10 cellular contexts compared by ENCODE assay signal in genomic region chr5:38467353-38468040, GRCh38.
DNase-seq lines count a peak whose midpoint lies in the region; ATAC-seq and TF ChIP-seq lines count a peak whose summit lies in the region.
"Had no signal": no experiment of that assay in that cellular context is flagged by ENCODE, and none has a peak within 500 bp of the region (broad histone marks: within the 10 kb centered on the region; RNA-seq: fewer than 3 reads in every experiment).

No MANE protein-coding gene starts in this region.

- H3K9me3 ChIP-seq in SJCRH30 (replicated peaks) = no peaks in the 10 kb centered on the region

- no peaks in the 10 kb centered on the region for H3K36me3 Mint-ChIP-seq in type B pancreatic cell

- TF ChIP-seq CTCF in AG10803 (conservative IDR thresholded peaks at IDR 0.05; ENCODE audit: low read length) (no peak), astrocyte of the spinal cord (IDR thresholded peaks at IDR 0.05; ENCODE audit: low read depth, low read length) (no peak), type B pancreatic cell (conservative IDR thresholded peaks at IDR 0.05) (no peak)

- no peak overlapping the region for H3K27ac ChIP-seq in SJCRH30

- peak; percentile 55 for DNase-seq in AG10803 (ENCODE audit: low read depth)
- peak; percentile 53 for DNase-seq in astrocyte of the spinal cord (ENCODE audit: low read depth, low spot score)
- peak; percentile 48 for DNase-seq in hepatic stellate cell (ENCODE audit: low spot score)
- peak; percentile 89 for DNase-seq in posterior vena cava (ENCODE audit: low spot score)
- no peak for DNase-seq in type B pancreatic cell (ENCODE audit: extremely low spot score, unreplicated experiment)
- DNase-seq in activated naive CD4-positive, alpha-beta T cell (lab: John Stamatoyannopoulos, UW) = no peak
- DNase-seq in SJCRH30 = no peak
- DNase-seq: activated naive CD8-positive, alpha-beta T cell treated with anti-CD3 and anti-CD28 coated beads, Interleukin-2, amount 50 U/mL, for 24 hours; NCI-H1694 had no signal

- peaks cover 26% of the 10 kb centered on the region for H3K4me1 ChIP-seq in SJCRH30

- peaks cover 13% of the 10 kb centered on the region for H3K4me1 Mint-ChIP-seq in type B pancreatic cell (ENCODE audit: unreplicated experiment)
- H3K4me1 Mint-ChIP-seq: activated naive CD8-positive, alpha-beta T cell treated with anti-CD3 and anti-CD28 coated beads, Interleukin-2, amount 50 U/mL, for 24 hours had no signal

- intact Hi-C loops in posterior vena cava (cut with DNase I) = no loop called here

- no peaks in the 10 kb centered on the region for H3K36me3 ChIP-seq in SJCRH30

- H3K9me3 Mint-ChIP-seq in type B pancreatic cell = no peaks in the 10 kb centered on the region
- H3K9me3 Mint-ChIP-seq: activated naive CD8-positive, alpha-beta T cell treated with anti-CD3 and anti-CD28 coated beads, Interleukin-2, amount 50 U/mL, for 24 hours had no signal

- no peak overlapping the region for H3K27ac Mint-ChIP-seq in type B pancreatic cell
- H3K27ac Mint-ChIP-seq: activated naive CD8-positive, alpha-beta T cell treated with anti-CD3 and anti-CD28 coated beads, Interleukin-2, amount 50 U/mL, for 24 hours had no signal

- in situ Hi-C loops in astrocyte of the spinal cord (cut with HindIII; ENCODE audit: low sequenced_read_pairs) = no loop called here

- no peak for ATAC-seq in HG02884 (IDR thresholded peaks at IDR 0.05; ENCODE audit: unreplicated experiment)
- ATAC-seq: activated naive CD8-positive, alpha-beta T cell treated with anti-CD3 and anti-CD28 coated beads, Interleukin-2, amount 50 U/mL, for 24 hours had no signal

- H3K27me3 Mint-ChIP-seq in type B pancreatic cell = no peaks in the 10 kb centered on the region

- H3K27me3 ChIP-seq in SJCRH30 = no peaks in the 10 kb centered on the region

- no peak overlapping the region for H3K4me3 Mint-ChIP-seq in type B pancreatic cell
- H3K4me3 Mint-ChIP-seq: activated naive CD8-positive, alpha-beta T cell treated with anti-CD3 and anti-CD28 coated beads, Interleukin-2, amount 50 U/mL, for 24 hours had no signal

- H3K4me3 ChIP-seq in AG10803 (ENCODE audit: low read length) = no peak overlapping the region
- no peak overlapping the region for H3K4me3 ChIP-seq in astrocyte of the spinal cord (ENCODE audit: low read depth, low read length)
- no peak overlapping the region for H3K4me3 ChIP-seq in SJCRH30

Comparison
In these comparisons a context has a peak if more than half of its experiments do, and no peak if none do; other contexts are left out.
1. DNase-seq: peak in AG10803 (single experiment), astrocyte of the spinal cord (single experiment), hepatic stellate cell (single experiment) and posterior vena cava (single experiment); none in type B pancreatic cell (single experiment), activated naive CD4-positive, alpha-beta T cell (0 of 4) and SJCRH30 (0 of 2).